In the genomic region with DNA sequence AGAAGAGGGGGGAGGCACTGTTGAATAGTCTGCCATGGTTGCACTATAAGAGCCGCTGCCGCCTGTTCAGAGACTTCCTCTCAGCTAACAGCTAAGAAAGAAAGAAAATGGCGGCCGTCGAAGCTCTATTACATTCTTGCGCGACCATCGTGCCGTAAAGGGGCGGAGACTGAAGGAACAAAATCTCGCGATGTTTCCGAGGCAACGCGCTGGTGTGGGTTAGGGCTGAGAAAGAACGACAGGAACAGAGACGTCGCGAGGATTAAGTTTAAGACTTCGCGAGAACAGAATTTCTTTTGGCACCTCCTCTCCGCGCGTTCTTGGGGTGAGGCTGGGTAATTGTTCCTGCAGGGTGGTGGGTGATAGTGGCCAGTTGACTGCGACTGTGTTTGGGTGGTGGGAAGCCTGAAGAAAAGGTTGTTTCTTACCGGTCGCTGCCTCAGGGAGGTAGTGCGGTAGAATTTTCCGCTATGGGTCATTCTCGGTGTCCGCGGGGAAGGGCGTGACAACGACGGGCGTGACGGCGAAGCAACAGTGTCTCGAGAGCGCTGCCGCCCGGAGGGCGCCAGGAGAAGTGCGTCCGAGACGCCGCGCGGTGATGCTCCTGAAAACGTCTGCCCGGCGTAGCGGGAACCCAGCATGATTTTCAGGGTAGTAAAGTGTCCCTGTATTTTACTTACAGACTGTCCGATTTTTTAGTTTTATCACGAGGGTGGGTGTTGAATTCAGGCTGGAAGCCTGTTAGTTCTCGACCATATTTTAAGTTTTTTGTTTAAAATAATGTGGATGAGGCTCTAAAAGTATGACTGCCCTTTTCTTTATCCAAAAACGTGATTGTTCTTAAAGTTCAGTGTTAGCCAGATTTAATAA, we compare ENCODE assay signal across 8 cellular contexts. TPM values are rescaled to one million over a fixed set of nuclear protein-coding genes. Genes with fewer than 3 reads are reported as not detected.
A peak's percentile ranks its signal among the peaks of the same experiment; 100 is the strongest.
DNase-seq lines count a peak whose midpoint lies in the region; ATAC-seq and TF ChIP-seq lines count a peak whose summit lies in the region.

A gene with protein sequence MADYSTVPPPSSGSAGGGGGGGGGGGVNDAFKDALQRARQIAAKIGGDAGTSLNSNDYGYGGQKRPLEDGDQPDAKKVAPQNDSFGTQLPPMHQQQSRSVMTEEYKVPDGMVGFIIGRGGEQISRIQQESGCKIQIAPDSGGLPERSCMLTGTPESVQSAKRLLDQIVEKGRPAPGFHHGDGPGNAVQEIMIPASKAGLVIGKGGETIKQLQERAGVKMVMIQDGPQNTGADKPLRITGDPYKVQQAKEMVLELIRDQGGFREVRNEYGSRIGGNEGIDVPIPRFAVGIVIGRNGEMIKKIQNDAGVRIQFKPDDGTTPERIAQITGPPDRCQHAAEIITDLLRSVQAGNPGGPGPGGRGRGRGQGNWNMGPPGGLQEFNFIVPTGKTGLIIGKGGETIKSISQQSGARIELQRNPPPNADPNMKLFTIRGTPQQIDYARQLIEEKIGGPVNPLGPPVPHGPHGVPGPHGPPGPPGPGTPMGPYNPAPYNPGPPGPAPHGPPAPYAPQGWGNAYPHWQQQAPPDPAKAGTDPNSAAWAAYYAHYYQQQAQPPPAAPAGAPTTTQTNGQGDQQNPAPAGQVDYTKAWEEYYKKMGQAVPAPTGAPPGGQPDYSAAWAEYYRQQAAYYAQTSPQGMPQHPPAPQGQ (minus strand): TSS at position 104 of the 870 bp plus-strand sequence. CDS start 68 bp downstream, at position 36.

- no peaks in the 10 kb centered on the region for H3K27me3 ChIP-seq in heart right ventricle

- H3K27ac ChIP-seq in adipose tissue (ENCODE audit: low read depth, low read length) (peak within 1 kb of the TSS; percentile 96), heart right ventricle (peak within 1 kb of the TSS; percentile 83 to 99 (median 97))

- 0% methylated on average over 57 of the region's 57 CpGs for WGBS in adipose tissue, 3 donors
- WGBS in heart right ventricle, 2 donors, result 0 to 1% methylated on average over 57 of the region's 57 CpGs

- peak within 1 kb of the TSS; percentile 64 to 85 (median 74) for H3K4me3 ChIP-seq in heart right ventricle

- peaks cover 0 to 23% (median 0%) of the 10 kb centered on the region in 9 donors for H3K36me3 ChIP-seq in heart right ventricle

- TF ChIP-seq CTCF in GM12874 (IDR thresholded peaks at IDR 0.05; ENCODE audit: insufficient read depth, low read depth, low read length) (peak; percentile 78), heart right ventricle (IDR thresholded peaks at IDR 0.05) (peak; percentile 55 to 89 (median 76))

- intact Hi-C loops in heart right ventricle (cut with DNase I), result loop anchor here in 9 of 10 donors (1.0 to 10.0 kb wide), 8 partner anchors 25 to 136 kb away; partner anchors contain the start of genes DNAJB4 (in 5 of the 9) and GIPC2 (in 1 of the 9)
- intact Hi-C loops in posterior vena cava (cut with DNase I), result loop anchor here in 1 of 2 donors (10.0 kb wide), 1 partner anchor 126 kb away; no protein-coding TSS in a partner anchor

- H3K4me1 ChIP-seq in heart right ventricle, result peaks cover 11 to 60% (median 56%) of the 10 kb centered on the region in 9 donors

- no peaks in the 10 kb centered on the region for H3K9me3 ChIP-seq in heart right ventricle

- ATAC-seq in HG02763 (IDR thresholded peaks at IDR 0.05; ENCODE audit: unreplicated experiment) (peak; percentile 73), heart right ventricle (peak; percentile 94 to 97 (median 94))

- peak; percentile 97 to 99 (median 99) for DNase-seq in NCI-H1417 (lab: John Stamatoyannopoulos, UW)
- peak; percentile 78 to 96 for DNase-seq in SW 1271 (lab: John Stamatoyannopoulos, UW)
- DNase-seq in heart right ventricle, result peak; percentile 89 to 98
- peak; percentile 98 for DNase-seq in posterior vena cava (ENCODE audit: low spot score)
- DNase-seq in ureter (ENCODE audit: low spot score), result peak; percentile 98

RNA-seq across cellular contexts. Expression of the gene that starts here (rescaled TPM):
- 10 to 100 TPM; 23.8 to 54.7 (median 33.4) TPM for polyA plus RNA-seq in adipose tissue
- total RNA-seq in heart right ventricle, result 10 to 100 TPM; 54.1 to 77.6 (median 72.1) TPM
- polyA plus RNA-seq in heart right ventricle, result 10 to 100 TPM; 27.8 to 36.4 TPM
- 10 to 100 TPM; 90.7 to 99.3 TPM for total RNA-seq in posterior vena cava
- total RNA-seq in ureter, result 223 TPM

Comparison
In these comparisons a context has a peak if more than half of its experiments do, and no peak if none do; other contexts are left out.
1. Peak in every context shown above with its lines: DNase-seq, ATAC-seq, H3K4me3 ChIP-seq and H3K27ac ChIP-seq.